23 cellular contexts compared by ENCODE assay signal in genomic region chr20:64228751-64229518, GRCh38. TPM values are rescaled to one million over a fixed set of nuclear protein-coding genes. Genes with fewer than 3 reads are reported as not detected.
DNase-seq lines count a peak whose midpoint lies in the region; ATAC-seq, FAIRE-seq and TF ChIP-seq lines count a peak whose summit lies in the region.
"Had no signal": no experiment of that assay in that cellular context is flagged by ENCODE, and none has a peak within 500 bp of the region (broad histone marks: within the 10 kb centered on the region; RNA-seq: fewer than 3 reads in every experiment).

No MANE protein-coding gene starts in this region.

- H3K36me3 ChIP-seq in left ventricle myocardium inferior = no peaks in the 10 kb centered on the region
- no peaks in the 10 kb centered on the region for H3K36me3 ChIP-seq in kidney (ENCODE audit: control insufficient read depth in 1 of 2, insufficient read depth in 2 of 2, low read length in 2 of 2)
- no peaks in the 10 kb centered on the region for H3K36me3 ChIP-seq in spleen
- H3K36me3 ChIP-seq: BLaER1 treated with 17β-estradiol and CSF1 and Interleukin-3, amounts not matched to agents 10 nM and 100 nM had no signal

- intact Hi-C loops in left ventricle myocardium superior (cut with micrococcal nuclease) (no loop called here), left ventricle myocardium inferior (cut with micrococcal nuclease) (no loop called here), kidney (cut with DNase I) (no loop called here), spleen (cut with DNase I; ENCODE audit: low total_unique reads) (no loop called here)

- no peak overlapping the region for H3K4me3 ChIP-seq in left ventricle myocardium inferior
- H3K4me3 ChIP-seq in kidney (ENCODE audit: low read length in 2 of 2) = no peak overlapping the region
- no peak overlapping the region for H3K4me3 ChIP-seq in spleen
- H3K4me3 ChIP-seq: BLaER1 treated with 17β-estradiol and CSF1 and Interleukin-3, amounts not matched to agents 10 nM and 100 nM had no signal

- DNase-seq in left ventricle myocardium superior (peak; percentile 15), left ventricle myocardium inferior (no peak), kidney (peak; percentile 64), spleen (peak; percentile 14), NCI-H510A (lab: John Stamatoyannopoulos, UW) (no peak), KBM-7 (no peak)
- DNase-seq: CD8-positive, alpha-beta T cell; DMS79; GOT3; Kasumi-1; NCI-H1092 treated with DMSO at 0.1 percent for 48 hours; NCI-H146; NCI-H446 treated with DMSO at 0.1 percent for 48 hours; NCI-H748 treated with DMSO at 0.1 percent for 48 hours; OCI-M1; SIG-M5 had no signal

- no peak for TF ChIP-seq CTCF in left ventricle myocardium inferior (IDR thresholded peaks at IDR 0.05; ENCODE audit: borderline replicate concordance)
- TF ChIP-seq CTCF in VCaP (conservative IDR thresholded peaks at IDR 0.05) = no peak
- no peak for TF ChIP-seq CTCF in kidney (IDR thresholded peaks at IDR 0.05; ENCODE audit: borderline replicate concordance, extremely low read depth, insufficient read depth)
- TF ChIP-seq CTCF in spleen (IDR thresholded peaks at IDR 0.05 in 8 of 11, conservative IDR thresholded peaks at IDR 0.05 in 3 of 11) = no peak

- H3K4me1 ChIP-seq in left ventricle myocardium inferior (peaks cover 30% of the 10 kb centered on the region), kidney (ENCODE audit: control insufficient read depth in 1 of 2, insufficient read depth in 1 of 2, low read depth in 1 of 2, low read length in 2 of 2) (peaks cover 0 to 3% of the 10 kb centered on the region in 2 donors), spleen (peaks cover 0 to 20% (median 3%) of the 10 kb centered on the region in 6 donors)

- H3K9ac ChIP-seq in kidney (ENCODE audit: low read length in 2 of 2) = no peak overlapping the region
- H3K9ac ChIP-seq: BLaER1 treated with 17β-estradiol and CSF1 and Interleukin-3, amounts not matched to agents 10 nM and 100 nM had no signal

- H3K9me3 ChIP-seq in left ventricle myocardium inferior (replicated peaks) (no peaks in the 10 kb centered on the region), kidney (ENCODE audit: control insufficient read depth in 1 of 2, low read length in 2 of 2) (no peaks in the 10 kb centered on the region), spleen (no peaks in the 10 kb centered on the region)
- H3K9me3 ChIP-seq: BLaER1 treated with 17β-estradiol and CSF1 and Interleukin-3, amounts not matched to agents 10 nM and 100 nM had no signal

- WGBS in spleen, 5 donors = 81 to 89% (median 83%) methylated on average over 11 to 14 of the region's 14 CpGs

- no peak for ATAC-seq in left ventricle myocardium superior
- no peak for ATAC-seq in esophagus mucosa
- ATAC-seq: CD8-positive, alpha-beta T cell; HCT116; SK-N-SH treated with all-trans-retinoic acid at 6 μM for 48 hours had no signal

- H3K27me3 ChIP-seq in left ventricle myocardium inferior (ENCODE audit: low read depth) (no peaks in the 10 kb centered on the region), spleen (replicated peaks in 1 of 7) (peaks cover 0 to 9% (median 0%) of the 10 kb centered on the region in 7 donors)

- H3K27ac ChIP-seq in left ventricle myocardium inferior (replicated peaks) (no peak overlapping the region), VCaP (peak overlapping the region; percentile 91), kidney (ENCODE audit: low read depth in 2 of 2, low read length in 2 of 2) (no peak overlapping the region), spleen (no peak overlapping the region)
- H3K27ac ChIP-seq: BLaER1 treated with 17β-estradiol and CSF1 and Interleukin-3, amounts not matched to agents 10 nM and 100 nM had no signal

- no peak for FAIRE-seq in kidney (lab: Jason Lieb, UNC)
- FAIRE-seq: GM12892, GM18507 had no signal

- TF ChIP-seq POLR2A in spleen (IDR thresholded peaks at IDR 0.05) = no peak

- in situ Hi-C loops in KBM-7 (cut with MboI; ENCODE audit: low pct_unique_long_range_greater_than_20kb, low sequenced_read_pairs) = no loop called here

RNA-seq across cellular contexts. Expression of gene PCMTD2, which starts 26.6 kb away (rescaled TPM):
- total RNA-seq in left ventricle myocardium superior (87.2 TPM), left ventricle myocardium inferior (62.9 TPM), kidney (53.8 TPM), spleen (100 to 1,000 TPM in 1 of 7 donors, 10 to 100 TPM in 6; 55.4 to 104 (median 78.1) TPM), esophagus mucosa (26.0 TPM)
- polyA plus RNA-seq in kidney (ENCODE audit: insufficient read depth, low read depth, low replicate concordance) (25.0 TPM), spleen (10 to 100 TPM; 36.0 to 38.5 (median 37.3) TPM)

Comparison
In these comparisons a context has a peak if more than half of its experiments do, and no peak if none do; other contexts are left out.
1. DNase-seq: peak in left ventricle myocardium superior (single experiment), kidney (single experiment) and spleen (single experiment); none in left ventricle myocardium inferior (single experiment), NCI-H510A (single experiment) and KBM-7 (single experiment).